ENCODE assay signal across 17 cellular contexts in the genomic region with DNA sequence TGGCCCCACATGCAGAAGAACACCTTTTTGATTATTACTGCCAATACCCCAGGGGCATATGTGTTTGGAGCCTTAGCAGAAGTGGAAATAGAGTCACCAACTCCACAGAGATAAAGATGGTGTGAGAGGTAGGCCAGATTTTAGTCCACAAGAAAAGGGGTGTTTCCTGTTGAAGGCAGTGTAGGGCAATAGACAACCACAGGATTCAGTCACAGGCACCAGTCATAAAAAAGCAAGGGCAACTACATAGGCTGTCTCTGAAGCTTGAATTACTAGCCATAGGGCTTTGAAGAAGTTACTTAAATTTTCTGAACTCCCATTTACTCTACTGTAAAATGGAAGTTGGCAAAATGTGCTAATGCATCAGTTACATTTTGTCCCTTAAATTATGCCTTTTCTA. TPM values are rescaled to one million over a fixed set of nuclear protein-coding genes. Genes with fewer than 3 reads are reported as not detected.
DNase-seq lines count a peak whose midpoint lies in the region; ATAC-seq and TF ChIP-seq lines count a peak whose summit lies in the region.
"Had no signal": no experiment of that assay in that cellular context is flagged by ENCODE, and none has a peak within 500 bp of the region (broad histone marks: within the 10 kb centered on the region; RNA-seq: fewer than 3 reads in every experiment).

No MANE protein-coding gene starts in this region.

- H3K4me3 ChIP-seq in DND-41 (ENCODE audit: low read depth in 1 of 2, low read length in 2 of 2) (no peak overlapping the region), WERI-Rb-1 (ENCODE audit: low read depth, low read length) (no peak overlapping the region)
- H3K4me3 ChIP-seq: BLaER1 treated with 17β-estradiol and CSF1 and Interleukin-3, amounts not matched to agents 10 nM and 100 nM had no signal

- no peak overlapping the region for H3K27ac Mint-ChIP-seq in activated naive CD8-positive, alpha-beta T cell treated with anti-CD3 and anti-CD28 coated beads, Interleukin-2, amount 10 ng/mL, durations not matched to agents 7 days and 5 days
- H3K27ac Mint-ChIP-seq in activated naive CD8-positive, alpha-beta T cell treated with anti-CD3 and anti-CD28 coated beads, Interleukin-2, amount 50 U/mL, for 24 hours, result no peak overlapping the region
- peak overlapping the region; percentile 76 for H3K27ac Mint-ChIP-seq in stimulated activated effector memory CD8-positive, alpha-beta T cell treated with anti-CD3 and anti-CD28 coated beads, Interleukin-12 subunit alpha, Interleukin-12 subunit beta, amount 100 ng/mL, for 72 hours
- H3K27ac Mint-ChIP-seq: IgD-negative memory B cell had no signal

- H3K27ac ChIP-seq in DND-41 (ENCODE audit: low read length), result peak overlapping the region; percentile 30; the same call in 1 of the 2 replicates
- peak overlapping the region; percentile 45 for H3K27ac ChIP-seq in WERI-Rb-1
- H3K27ac ChIP-seq: BLaER1 treated with 17β-estradiol and CSF1 and Interleukin-3, amounts not matched to agents 10 nM and 100 nM had no signal

- peaks cover 22% of the 10 kb centered on the region for H3K4me1 Mint-ChIP-seq in activated naive CD8-positive, alpha-beta T cell treated with anti-CD3 and anti-CD28 coated beads, Interleukin-2, amount 10 ng/mL, durations not matched to agents 7 days and 5 days
- peaks cover 26% of the 10 kb centered on the region for H3K4me1 Mint-ChIP-seq in activated naive CD8-positive, alpha-beta T cell treated with anti-CD3 and anti-CD28 coated beads, Interleukin-2, amount 50 U/mL, for 24 hours
- H3K4me1 Mint-ChIP-seq in stimulated activated effector memory CD8-positive, alpha-beta T cell treated with anti-CD3 and anti-CD28 coated beads, Interleukin-12 subunit alpha, Interleukin-12 subunit beta, amount 100 ng/mL, for 72 hours, result peaks cover 18% of the 10 kb centered on the region
- H3K4me1 Mint-ChIP-seq: H9 had no signal

- H3K9me3 Mint-ChIP-seq in activated naive CD8-positive, alpha-beta T cell treated with anti-CD3 and anti-CD28 coated beads, Interleukin-2, amount 10 ng/mL, durations not matched to agents 7 days and 5 days, result no peaks in the 10 kb centered on the region
- H3K9me3 Mint-ChIP-seq in activated naive CD8-positive, alpha-beta T cell treated with anti-CD3 and anti-CD28 coated beads, Interleukin-2, amount 50 U/mL, for 24 hours, result peaks cover 4% of the 10 kb centered on the region
- H3K9me3 Mint-ChIP-seq in stimulated activated effector memory CD8-positive, alpha-beta T cell treated with anti-CD3 and anti-CD28 coated beads, Interleukin-12 subunit alpha, Interleukin-12 subunit beta, amount 100 ng/mL, for 72 hours, result peaks cover 3% of the 10 kb centered on the region
- H3K9me3 Mint-ChIP-seq: H9 had no signal

- ATAC-seq in activated naive CD8-positive, alpha-beta T cell treated with anti-CD3 and anti-CD28 coated beads, Interleukin-2, amount 10 ng/mL, durations not matched to agents 7 days and 5 days (ENCODE audit: low read depth), result peak; percentile 55
- no peak for ATAC-seq in activated naive CD8-positive, alpha-beta T cell treated with anti-CD3 and anti-CD28 coated beads, Interleukin-2, amount 50 U/mL, for 24 hours
- 0 out of 3 replicates have a peak, but pooled peaks have one; percentile 34 for ATAC-seq in DND-41 (ENCODE audit: insufficient read depth, low read depth)
- peak; percentile 72 for ATAC-seq in stimulated activated effector memory CD8-positive, alpha-beta T cell treated with anti-CD3 and anti-CD28 coated beads, Interleukin-12 subunit alpha, Interleukin-12 subunit beta, amount 100 ng/mL, for 72 hours
- ATAC-seq in GM19455 (IDR thresholded peaks at IDR 0.05; ENCODE audit: unreplicated experiment), result no peak
- ATAC-seq: HepG2 had no signal

- no peaks in the 10 kb centered on the region for H4K20me1 ChIP-seq in DND-41 (ENCODE audit: insufficient read depth, low read length)
- H4K20me1 ChIP-seq: BLaER1 treated with 17β-estradiol and CSF1 and Interleukin-3, amounts not matched to agents 10 nM and 100 nM had no signal

- no peaks in the 10 kb centered on the region for H3K79me2 ChIP-seq in DND-41 (ENCODE audit: insufficient read depth, low read length)

- H3K36me3 Mint-ChIP-seq in activated naive CD8-positive, alpha-beta T cell treated with anti-CD3 and anti-CD28 coated beads, Interleukin-2, amount 10 ng/mL, durations not matched to agents 7 days and 5 days, result peaks cover 75% of the 10 kb centered on the region
- H3K36me3 Mint-ChIP-seq in activated naive CD8-positive, alpha-beta T cell treated with anti-CD3 and anti-CD28 coated beads, Interleukin-2, amount 50 U/mL, for 24 hours (ENCODE audit: low read depth), result peaks cover 24% of the 10 kb centered on the region
- H3K36me3 Mint-ChIP-seq in stimulated activated effector memory CD8-positive, alpha-beta T cell treated with anti-CD3 and anti-CD28 coated beads, Interleukin-12 subunit alpha, Interleukin-12 subunit beta, amount 100 ng/mL, for 72 hours, result peaks cover 38% of the 10 kb centered on the region

- no peak overlapping the region for H3K4me2 ChIP-seq in DND-41 (ENCODE audit: insufficient read depth, low read length)
- H3K4me2 ChIP-seq: BLaER1 treated with 17β-estradiol and CSF1 and Interleukin-3, amounts not matched to agents 10 nM and 100 nM had no signal

- no peak overlapping the region for H3K9ac ChIP-seq in DND-41 (ENCODE audit: low read depth, low read length)
- H3K9ac ChIP-seq: BLaER1 treated with 17β-estradiol and CSF1 and Interleukin-3, amounts not matched to agents 10 nM and 100 nM had no signal

- H3K27me3 Mint-ChIP-seq in activated naive CD8-positive, alpha-beta T cell treated with anti-CD3 and anti-CD28 coated beads, Interleukin-2, amount 10 ng/mL, durations not matched to agents 7 days and 5 days, result no peaks in the 10 kb centered on the region
- no peaks in the 10 kb centered on the region for H3K27me3 Mint-ChIP-seq in activated naive CD8-positive, alpha-beta T cell treated with anti-CD3 and anti-CD28 coated beads, Interleukin-2, amount 50 U/mL, for 24 hours
- H3K27me3 Mint-ChIP-seq: B cell, IgD-negative memory B cell had no signal

- H3K36me3 ChIP-seq in DND-41 (ENCODE audit: insufficient read depth, low read length) (peaks cover 19% of the 10 kb centered on the region), WERI-Rb-1 (no peaks in the 10 kb centered on the region)

- no peak for DNase-seq in activated naive CD8-positive, alpha-beta T cell treated with anti-CD3 and anti-CD28 coated beads, Interleukin-2, amount 10 ng/mL, durations not matched to agents 7 days and 5 days
- DNase-seq in activated naive CD8-positive, alpha-beta T cell treated with anti-CD3 and anti-CD28 coated beads, Interleukin-2, amount 50 U/mL, for 24 hours, result no peak
- DNase-seq in DND-41 (no peak), WERI-Rb-1 (no peak), NCI-H524 (lab: John Stamatoyannopoulos, UW) (no peak)
- DNase-seq in stimulated activated effector memory CD8-positive, alpha-beta T cell treated with anti-CD3 and anti-CD28 coated beads, Interleukin-12 subunit alpha, Interleukin-12 subunit beta, amount 100 ng/mL, for 72 hours (ENCODE audit: low spot score in 2 of 2), result no peak
- DNase-seq: Caco-2, DMS79, GF-D8, H9 had no signal

- TF ChIP-seq CTCF in DND-41 (IDR thresholded peaks at IDR 0.05; ENCODE audit: borderline replicate concordance, extremely low read depth, low read length, poor library complexity, severe bottlenecking) (no peak), WERI-Rb-1 (IDR thresholded peaks at IDR 0.05; ENCODE audit: low read depth, low read length) (no peak)

- H3K9me3 ChIP-seq in DND-41 (ENCODE audit: insufficient read depth, low read length, severe bottlenecking) (no peaks in the 10 kb centered on the region), WERI-Rb-1 (ENCODE audit: severe bottlenecking) (peaks cover 3% of the 10 kb centered on the region)
- H3K9me3 ChIP-seq: Caco-2 had no signal

- no peak overlapping the region for H3K4me3 Mint-ChIP-seq in activated naive CD8-positive, alpha-beta T cell treated with anti-CD3 and anti-CD28 coated beads, Interleukin-2, amount 10 ng/mL, durations not matched to agents 7 days and 5 days
- no peak overlapping the region for H3K4me3 Mint-ChIP-seq in activated naive CD8-positive, alpha-beta T cell treated with anti-CD3 and anti-CD28 coated beads, Interleukin-2, amount 50 U/mL, for 24 hours
- H3K4me3 Mint-ChIP-seq in stimulated activated effector memory CD8-positive, alpha-beta T cell treated with anti-CD3 and anti-CD28 coated beads, Interleukin-12 subunit alpha, Interleukin-12 subunit beta, amount 100 ng/mL, for 72 hours, result no peak overlapping the region
- H3K4me3 Mint-ChIP-seq: B cell, H9 had no signal

- H3K27me3 ChIP-seq in DND-41 (ENCODE audit: insufficient read depth, low read length, poor library complexity) (no peaks in the 10 kb centered on the region), WERI-Rb-1 (ENCODE audit: insufficient read depth, low read depth, severe bottlenecking) (no peaks in the 10 kb centered on the region)
- H3K27me3 ChIP-seq: BLaER1 treated with 17β-estradiol and CSF1 and Interleukin-3, amounts not matched to agents 10 nM and 100 nM had no signal

- peaks cover 45% of the 10 kb centered on the region for H3K4me1 ChIP-seq in DND-41 (ENCODE audit: insufficient read depth, low read length)
- H3K4me1 ChIP-seq: Caco-2 had no signal

- POLR2A ChIA-PET in activated naive CD8-positive, alpha-beta T cell treated with anti-CD3 and anti-CD28 coated beads, Interleukin-2, amount 10 ng/mL, durations not matched to agents 7 days and 5 days (lab: Charles Lee), result no interaction called here

- no peak overlapping the region for H2AFZ ChIP-seq in DND-41 (ENCODE audit: low read depth, low read length)

RNA-seq across cellular contexts. Expression of a gene that starts 18.9 kb away (rescaled TPM):
- total RNA-seq in activated naive CD8-positive, alpha-beta T cell treated with anti-CD3 and anti-CD28 coated beads, Interleukin-2, amount 10 ng/mL, durations not matched to agents 7 days and 5 days, result 10 to 100 TPM; 10.1 to 11.8 TPM
- total RNA-seq: A172, H1, H9 had no signal

RNA-seq across cellular contexts. Expression of a gene that starts 33.8 kb away (rescaled TPM):
- under 1 TPM; 0.44 to 0.60 TPM for total RNA-seq in activated naive CD8-positive, alpha-beta T cell treated with anti-CD3 and anti-CD28 coated beads, Interleukin-2, amount 10 ng/mL, durations not matched to agents 7 days and 5 days
- total RNA-seq: Caco-2, H1, H9, HepG2 had no signal

RNA-seq across cellular contexts. Expression of a gene that starts 41.9 kb away (rescaled TPM):
- total RNA-seq in activated naive CD8-positive, alpha-beta T cell treated with anti-CD3 and anti-CD28 coated beads, Interleukin-2, amount 10 ng/mL, durations not matched to agents 7 days and 5 days, result 1,000 to 10,000 TPM; 1,212 to 1,244 TPM

RNA-seq across cellular contexts. Expression of a gene that starts 53.4 kb away (rescaled TPM):
- not detected for total RNA-seq in activated naive CD8-positive, alpha-beta T cell treated with anti-CD3 and anti-CD28 coated beads, Interleukin-2, amount 10 ng/mL, durations not matched to agents 7 days and 5 days
- total RNA-seq: A172, B cell, Caco-2, H1, H9, HepG2 had no signal

Comparison
In these comparisons a context has a peak if more than half of its experiments do, and no peak if none do; other contexts are left out.
1. ATAC-seq: peak in activated naive CD8-positive, alpha-beta T cell treated with anti-CD3 and anti-CD28 coated beads, Interleukin-2, amount 10 ng/mL, durations not matched to agents 7 days and 5 days (single experiment), DND-41 (single experiment) and stimulated activated effector memory CD8-positive, alpha-beta T cell treated with anti-CD3 and anti-CD28 coated beads, Interleukin-12 subunit alpha, Interleukin-12 subunit beta, amount 100 ng/mL, for 72 hours (single experiment); none in activated naive CD8-positive, alpha-beta T cell treated with anti-CD3 and anti-CD28 coated beads, Interleukin-2, amount 50 U/mL, for 24 hours (single experiment) and GM19455 (single experiment).